8 cellular contexts compared by ENCODE assay signal in genomic region chr10:99621454-99622246, GRCh38. TPM values are rescaled to one million over a fixed set of nuclear protein-coding genes. Genes with fewer than 3 reads are reported as not detected.
DNase-seq lines count a peak whose midpoint lies in the region; ATAC-seq, FAIRE-seq and TF ChIP-seq lines count a peak whose summit lies in the region.

No MANE protein-coding gene starts in this region.

- H4K20me1 ChIP-seq in keratinocyte (ENCODE audit: control insufficient read depth, extremely low read depth, insufficient read depth, low read length) = no peaks in the 10 kb centered on the region

- in situ Hi-C loops in ACHN (cut with HindIII; ENCODE audit: low pct_ligation_motif_present, low pct_unique_long_range_greater_than_20kb, low sequenced_read_pairs) = loop anchor here (25.0 kb wide), 1 partner anchor 184 kb away; the partner anchor contains the start of gene GOT1

- no peaks in the 10 kb centered on the region for H3K36me3 Mint-ChIP-seq in IgD-negative memory B cell

- H3K27ac ChIP-seq in adrenal gland (peak overlapping the region; percentile 97 to 100 (median 99)), keratinocyte (ENCODE audit: control insufficient read depth, insufficient read depth, low read length) (peak overlapping the region; percentile 99)

- H3K9me3 ChIP-seq in adrenal gland (replicated peaks in 1 of 3) (no peaks in the 10 kb centered on the region), keratinocyte (ENCODE audit: control insufficient read depth, low read depth, low read length) (no peaks in the 10 kb centered on the region)

- FAIRE-seq in keratinocyte (lab: Jason Lieb, UNC) = peak; percentile 51

- intact Hi-C loops in adrenal gland (cut with DNase I) = loop anchor here (5.0 to 10.0 kb wide), 2 partner anchors 41 to 93 kb away; no protein-coding TSS in a partner anchor

- WGBS in adrenal gland, 4 donors = 10 to 17% (median 13%) methylated on average over 17 to 30 of the region's 30 CpGs

- TF ChIP-seq POLR2A in adrenal gland (IDR thresholded peaks at IDR 0.05) = peak; percentile 92 to 97

- H3K36me3 ChIP-seq in BJ (ENCODE audit: control insufficient read depth, insufficient read depth, low read length) (no peaks in the 10 kb centered on the region), adrenal gland (replicated peaks in 1 of 2) (no peaks in the 10 kb centered on the region), keratinocyte (ENCODE audit: control insufficient read depth in 2 of 2, extremely low read depth in 1 of 2, insufficient read depth in 2 of 2, low read length in 2 of 2) (peaks cover 0 to 5% of the 10 kb centered on the region in 2 experiments)

- peaks cover 33% of the 10 kb centered on the region for H3K79me2 ChIP-seq in keratinocyte (ENCODE audit: control insufficient read depth, insufficient read depth, low read length)

- peaks cover 26 to 33% of the 10 kb centered on the region in 2 donors for H3K4me1 ChIP-seq in adrenal gland (replicated peaks in 1 of 2)
- H3K4me1 ChIP-seq in keratinocyte (ENCODE audit: control insufficient read depth, extremely low read depth, insufficient read depth, low read length) = peaks cover 27% of the 10 kb centered on the region

- no peak for ATAC-seq in GM19328 (IDR thresholded peaks at IDR 0.05; ENCODE audit: unreplicated experiment)

- no peaks in the 10 kb centered on the region for H3K9me1 ChIP-seq in keratinocyte (ENCODE audit: control insufficient read depth, extremely low read depth, insufficient read depth, low read length)

- H3K4me3 Mint-ChIP-seq in IgD-negative memory B cell = peak overlapping the region; percentile 81 to 94 (median 90)

- H3K4me1 Mint-ChIP-seq in IgD-negative memory B cell = peaks cover 11 to 30% (median 26%) of the 10 kb centered on the region in 3 donors

- peak overlapping the region; percentile 78 for H3K4me3 ChIP-seq in BJ (ENCODE audit: low read depth, low read length)
- H3K4me3 ChIP-seq in adrenal gland = peak overlapping the region in 2 of 4 donors; percentile 71 to 75
- peak overlapping the region; percentile 58 to 81 (median 76) for H3K4me3 ChIP-seq in keratinocyte (ENCODE audit: control insufficient read depth in 2 of 3, extremely low read depth in 1 of 3, insufficient read depth in 2 of 3, low read depth in 1 of 3, low read length in 3 of 3)

- H3K27me3 Mint-ChIP-seq in IgD-negative memory B cell = no peaks in the 10 kb centered on the region

- POLR2A ChIA-PET in BJ (lab: Charles Lee) = interaction anchor here (0.7 to 1.2 kb wide), 2 partner anchors 40 to 249 kb away, joined by 3 to 6 read pairs; no protein-coding TSS in a partner anchor

- H3K9ac ChIP-seq in keratinocyte (ENCODE audit: control insufficient read depth, extremely low read depth, insufficient read depth, low read length) = peak overlapping the region; percentile 98

- H2AFZ ChIP-seq in keratinocyte (ENCODE audit: control insufficient read depth, low read length) = peak overlapping the region; percentile 89

- CTCF ChIA-PET in BJ (lab: Yijun Ruan, JAX) = interaction anchor here (0.5 to 1.9 kb wide), 12 partner anchors 9 to 198 kb away, joined by 3 to 11 read pairs (median 4); partner anchors contain the start of genes COX15 and CUTC

- H3K27ac Mint-ChIP-seq in IgD-negative memory B cell = peak overlapping the region; percentile 76 to 97 (median 92)

- TF ChIP-seq CTCF in BJ (IDR thresholded peaks at IDR 0.05; ENCODE audit: insufficient read depth, low read depth, low read length) = no peak
- TF ChIP-seq CTCF in adrenal gland (IDR thresholded peaks at IDR 0.05) = no peak
- TF ChIP-seq CTCF in keratinocyte (optimal IDR thresholded peaks at IDR 0.05 in 1 of 3, IDR thresholded peaks at IDR 0.05 in 1 of 3, conservative IDR thresholded peaks at IDR 0.05 in 1 of 3; ENCODE audit: extremely low read depth in 1 of 3, insufficient read depth in 2 of 3, low read length in 3 of 3) = no peak

- dilution Hi-C loops in keratinocyte (cut with MboI; ENCODE audit: extremely low pct_ligation_motif_present, low sequenced_read_pairs) = loop anchor here (25.0 kb wide), 1 partner anchor 184 kb away; the partner anchor contains the start of gene GOT1

- H3K9me3 Mint-ChIP-seq in IgD-negative memory B cell = no peaks in the 10 kb centered on the region

- DNase-seq in BJ (ENCODE audit: low read depth) (no peak), adrenal gland (peak in 2 of 7 donors; percentile 37 to 43), keratinocyte (ENCODE audit: low read depth, low spot score) (peak; percentile 32), stromal cell of bone marrow (ENCODE audit: low read depth) (peak; percentile 62), middle frontal gyrus (ENCODE audit: extremely low spot score, low spot score) (no peak), ACHN (no peak)

- peak overlapping the region; percentile 89 for H3K4me2 ChIP-seq in keratinocyte (ENCODE audit: control insufficient read depth, extremely low read depth, insufficient read depth, low read depth, low read length)

- no peaks in the 10 kb centered on the region for H3K27me3 ChIP-seq in BJ (ENCODE audit: control insufficient read depth, insufficient read depth, low read length)
- H3K27me3 ChIP-seq in adrenal gland = no peaks in the 10 kb centered on the region
- no peaks in the 10 kb centered on the region for H3K27me3 ChIP-seq in keratinocyte (ENCODE audit: control insufficient read depth, extremely low read depth, insufficient read depth, low read length)

RNA-seq across cellular contexts. Expression of gene SLC25A28, which starts 1.4 kb away (rescaled TPM):
- 33.7 and 38.9 TPM in 2 replicates for polyA plus RNA-seq in BJ (2011; rRNA removed)
- polyA minus RNA-seq in BJ (2011; rRNA and poly(A)+ RNA removed) = 22.0 and 38.1 TPM in 2 replicates
- 27.1 TPM for polyA plus RNA-seq in IgD-negative memory B cell
- total RNA-seq in adrenal gland = 10 to 100 TPM in 7 of 8 donors, 1 to 10 TPM in 1; 9.6 to 70.9 (median 34.5) TPM
- 100 to 1,000 TPM; 131 to 299 (median 267) TPM for polyA plus RNA-seq in adrenal gland
- 35.7 to 70.4 TPM (median 52.3 TPM) in 3 replicates for polyA plus RNA-seq in keratinocyte
- 38.6 TPM for polyA plus RNA-seq in keratinocyte (2011; ENCODE audit: low read depth)
- 32.3 and 32.7 TPM in 2 replicates for polyA plus RNA-seq in keratinocyte (2011; cell fraction: cytosol; rRNA removed)
- 127 and 163 TPM in 2 replicates for polyA plus RNA-seq in keratinocyte (2011; cell fraction: nucleus; rRNA removed)
- polyA plus RNA-seq in keratinocyte (2012; ENCODE audit: low replicate concordance) = 25.9 and 43.2 TPM in 2 replicates
- polyA minus RNA-seq in keratinocyte = 34.9 to 50.0 TPM (median 40.9 TPM) in 3 replicates
- polyA minus RNA-seq in keratinocyte (2011; cell fraction: cytosol; rRNA and poly(A)+ RNA removed) = 29.9 TPM
- polyA minus RNA-seq in keratinocyte (2011; cell fraction: nucleus; rRNA and poly(A)+ RNA removed) = 21.9 and 32.6 TPM in 2 replicates

RNA-seq across cellular contexts. Expression of gene ENTPD7, which starts 37.7 kb away (rescaled TPM):
- 13.6 and 16.4 TPM in 2 replicates for polyA plus RNA-seq in BJ (2011; rRNA removed)
- polyA minus RNA-seq in BJ (2011; rRNA and poly(A)+ RNA removed) = 19.5 and 24.7 TPM in 2 replicates
- polyA plus RNA-seq in IgD-negative memory B cell = 0.99 TPM
- total RNA-seq in adrenal gland = 10 to 100 TPM in 5 of 8 donors, 1 to 10 TPM in 3; 5.6 to 17.4 (median 10.9) TPM
- polyA plus RNA-seq in adrenal gland = 10 to 100 TPM in 1 of 3 donors, 1 to 10 TPM in 2; 1.2 to 16.7 (median 1.4) TPM
- 18.1 to 21.3 TPM (median 20.9 TPM) in 3 replicates for polyA plus RNA-seq in keratinocyte
- 7.1 TPM for polyA plus RNA-seq in keratinocyte (2011; ENCODE audit: low read depth)
- 7.8 and 12.1 TPM in 2 replicates for polyA plus RNA-seq in keratinocyte (2011; cell fraction: cytosol; rRNA removed)
- polyA plus RNA-seq in keratinocyte (2011; cell fraction: nucleus; rRNA removed) = 25.0 and 28.5 TPM in 2 replicates
- 7.4 and 12.1 TPM in 2 replicates for polyA plus RNA-seq in keratinocyte (2012; ENCODE audit: low replicate concordance)
- polyA minus RNA-seq in keratinocyte = 18.2 to 60.4 TPM (median 50.2 TPM) in 3 replicates
- 24.9 TPM for polyA minus RNA-seq in keratinocyte (2011; cell fraction: cytosol; rRNA and poly(A)+ RNA removed)
- 60.9 and 105 TPM in 2 replicates for polyA minus RNA-seq in keratinocyte (2011; cell fraction: nucleus; rRNA and poly(A)+ RNA removed)

Comparison
In these comparisons a context has a peak if more than half of its experiments do, and no peak if none do; other contexts are left out.
1. DNase-seq: peak in keratinocyte (single experiment) and stromal cell of bone marrow (single experiment); none in BJ (single experiment), middle frontal gyrus (single experiment) and ACHN (single experiment).